In the genomic region with DNA sequence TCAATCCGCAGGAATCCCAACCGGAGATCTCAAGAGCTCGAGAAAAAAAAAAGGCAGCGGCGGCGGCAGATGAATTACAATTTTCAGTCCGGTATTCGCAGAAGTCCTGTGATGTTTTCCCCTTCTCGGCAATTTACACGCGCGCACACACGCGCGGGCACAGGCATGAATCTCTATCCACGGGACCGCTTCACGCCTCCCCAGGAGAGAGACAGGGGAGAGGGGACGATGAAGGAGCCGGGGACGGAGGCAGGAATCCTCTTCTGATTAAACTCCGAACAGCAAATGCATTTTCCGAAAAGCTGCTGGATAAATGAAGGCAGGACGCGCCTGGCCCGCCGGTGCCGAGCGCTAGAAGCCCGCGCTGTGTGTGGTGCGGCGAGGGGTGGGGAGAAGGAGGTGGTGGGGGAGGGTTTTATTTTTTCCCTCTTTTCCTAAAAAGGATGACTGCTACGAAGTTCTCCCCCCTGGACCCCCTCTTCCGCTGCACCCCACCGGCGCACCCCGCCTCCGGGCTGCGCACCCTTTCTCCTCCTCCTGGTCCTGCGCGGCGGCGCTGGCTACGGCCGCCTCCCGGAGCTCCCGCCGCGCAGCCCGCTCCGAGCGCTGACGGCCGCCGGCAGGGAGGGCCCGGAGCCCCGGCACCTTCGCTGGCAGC, we compare ENCODE assay signal across 8 cellular contexts. TPM values are rescaled to one million over a fixed set of nuclear protein-coding genes. Genes with fewer than 3 reads are reported as not detected.
DNase-seq lines count a peak whose midpoint lies in the region; ATAC-seq and TF ChIP-seq lines count a peak whose summit lies in the region.

A gene (minus strand): TSS at position 387 of the 658 bp plus-strand sequence.

- peak within 1 kb of the TSS; percentile 88 for H3K27ac ChIP-seq in WERI-Rb-1
- peak within 1 kb of the TSS; percentile 81 for H3K27ac ChIP-seq in thymus (ENCODE audit: low read depth)

- under 1% methylated on average over 59 of the region's 59 CpGs for WGBS in thymus

- peak; percentile 28 for DNase-seq in ELF-1 (ENCODE audit: low read depth, low spot score)
- DNase-seq in LNCaP clone FGC (ENCODE audit: low read depth): no peak
- DNase-seq in WERI-Rb-1: peak; percentile 53
- DNase-seq in epithelial cell of esophagus (ENCODE audit: low read depth): peak; percentile 37
- DNase-seq in middle frontal gyrus (ENCODE audit: extremely low spot score, low spot score): peak; percentile 29
- DNase-seq in foreskin melanocyte: no peak

- ATAC-seq in GM21717 (IDR thresholded peaks at IDR 0.05; ENCODE audit: unreplicated experiment): peak; percentile 0

- H3K9me3 ChIP-seq in WERI-Rb-1 (ENCODE audit: severe bottlenecking): no peaks in the 10 kb centered on the region
- no peaks in the 10 kb centered on the region for H3K9me3 ChIP-seq in thymus (ENCODE audit: control insufficient read depth)

- peak within 1 kb of the TSS; percentile 61 for H3K4me3 ChIP-seq in LNCaP clone FGC (ENCODE audit: low read depth, low read length)
- H3K4me3 ChIP-seq in WERI-Rb-1 (ENCODE audit: low read depth, low read length): peak within 1 kb of the TSS; percentile 92
- peak within 1 kb of the TSS; percentile 56 for H3K4me3 ChIP-seq in epithelial cell of esophagus (ENCODE audit: low read length)
- peak within 1 kb of the TSS; percentile 84 for H3K4me3 ChIP-seq in thymus (ENCODE audit: low read length)

- no peaks in the 10 kb centered on the region for H3K36me3 ChIP-seq in WERI-Rb-1
- no peaks in the 10 kb centered on the region for H3K36me3 ChIP-seq in thymus (ENCODE audit: control insufficient read depth, insufficient read depth)

- H3K27me3 ChIP-seq in WERI-Rb-1 (ENCODE audit: insufficient read depth, low read depth, severe bottlenecking): no peaks in the 10 kb centered on the region
- no peaks in the 10 kb centered on the region for H3K27me3 ChIP-seq in thymus (ENCODE audit: control insufficient read depth, insufficient read depth)

- TF ChIP-seq CTCF in LNCaP clone FGC (IDR thresholded peaks at IDR 0.05; ENCODE audit: control insufficient read depth, extremely low read depth, insufficient read depth): no peak
- no peak for TF ChIP-seq CTCF in WERI-Rb-1 (IDR thresholded peaks at IDR 0.05; ENCODE audit: low read depth, low read length)
- TF ChIP-seq CTCF in epithelial cell of esophagus (IDR thresholded peaks at IDR 0.05; ENCODE audit: insufficient read depth, low read depth, low read length, missing control alignments): no peak

- H3K4me1 ChIP-seq in thymus (ENCODE audit: control insufficient read depth, insufficient read depth, low read length): peaks cover 15% of the 10 kb centered on the region

RNA-seq across cellular contexts. Expression of the gene that starts here (rescaled TPM):
- polyA plus RNA-seq in thymus: 11.7 TPM

Comparison
In these comparisons a context has a peak if more than half of its experiments do, and no peak if none do; other contexts are left out.
1. DNase-seq: peak in ELF-1 (single experiment), WERI-Rb-1 (single experiment), epithelial cell of esophagus (single experiment) and middle frontal gyrus (single experiment); none in LNCaP clone FGC (single experiment) and foreskin melanocyte (single experiment).
2. Peak in every context shown above with its lines, with median percentiles within 50 percentile points of each other: H3K4me3 ChIP-seq.